Comparison of ENCODE assay signal across 1 cellular context in the genomic region with DNA sequence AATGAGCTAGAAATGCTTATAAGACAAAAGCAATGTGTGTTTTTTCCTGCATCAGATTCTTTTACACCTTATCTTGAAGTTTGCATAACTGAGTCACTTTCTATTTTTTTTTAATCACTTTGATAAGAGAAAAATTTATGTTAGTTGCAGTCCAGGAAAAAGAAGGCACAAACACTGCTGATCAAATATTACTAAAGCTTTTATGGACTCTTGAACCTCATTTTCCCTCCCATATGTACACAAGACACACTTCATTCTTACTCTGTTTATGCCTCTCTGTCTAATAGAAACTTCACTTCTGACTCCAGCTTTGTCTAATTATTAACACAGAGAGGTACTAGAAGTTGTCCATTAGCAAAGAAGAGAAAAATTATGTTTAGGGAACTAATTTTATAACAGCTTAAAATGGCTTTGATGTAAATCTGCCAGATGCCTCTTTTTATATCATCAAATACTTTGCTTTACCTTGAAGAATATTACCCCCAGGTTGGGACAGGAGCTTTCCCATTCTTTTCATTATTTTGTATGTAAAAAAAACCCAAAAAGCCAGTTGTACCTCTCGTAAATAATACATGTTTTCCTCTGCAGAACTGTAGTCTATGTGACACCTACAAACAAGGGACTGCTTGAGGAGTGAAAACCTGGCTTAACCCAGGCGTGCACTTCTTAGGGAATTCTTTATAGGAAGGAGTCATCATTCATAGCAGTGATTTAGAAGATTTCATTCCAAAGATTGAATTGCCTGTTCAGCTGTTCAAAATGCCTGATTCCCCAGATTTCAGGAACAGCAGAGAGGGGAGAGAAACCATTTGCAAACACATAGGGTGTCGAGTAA.
TF ChIP-seq lines count a peak whose summit lies in the region.

No MANE protein-coding gene starts in this region.

TF ChIP-seq in HepG2, 621 proteins besides CTCF, POLR2A, EP300 and RAD21 (continued from another document and continues in another):
- TF ChIP-seq, protein P1, sequence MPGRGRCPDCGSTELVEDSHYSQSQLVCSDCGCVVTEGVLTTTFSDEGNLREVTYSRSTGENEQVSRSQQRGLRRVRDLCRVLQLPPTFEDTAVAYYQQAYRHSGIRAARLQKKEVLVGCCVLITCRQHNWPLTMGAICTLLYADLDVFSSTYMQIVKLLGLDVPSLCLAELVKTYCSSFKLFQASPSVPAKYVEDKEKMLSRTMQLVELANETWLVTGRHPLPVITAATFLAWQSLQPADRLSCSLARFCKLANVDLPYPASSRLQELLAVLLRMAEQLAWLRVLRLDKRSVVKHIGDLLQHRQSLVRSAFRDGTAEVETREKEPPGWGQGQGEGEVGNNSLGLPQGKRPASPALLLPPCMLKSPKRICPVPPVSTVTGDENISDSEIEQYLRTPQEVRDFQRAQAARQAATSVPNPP (CRISPR knock-in tag; IDR thresholded peaks at IDR 0.05) = no peak
- TF ChIP-seq MBNL3 (CRISPR knock-in tag; conservative IDR thresholded peaks at IDR 0.05) = no peak
- TF ChIP-seq, protein P2, sequence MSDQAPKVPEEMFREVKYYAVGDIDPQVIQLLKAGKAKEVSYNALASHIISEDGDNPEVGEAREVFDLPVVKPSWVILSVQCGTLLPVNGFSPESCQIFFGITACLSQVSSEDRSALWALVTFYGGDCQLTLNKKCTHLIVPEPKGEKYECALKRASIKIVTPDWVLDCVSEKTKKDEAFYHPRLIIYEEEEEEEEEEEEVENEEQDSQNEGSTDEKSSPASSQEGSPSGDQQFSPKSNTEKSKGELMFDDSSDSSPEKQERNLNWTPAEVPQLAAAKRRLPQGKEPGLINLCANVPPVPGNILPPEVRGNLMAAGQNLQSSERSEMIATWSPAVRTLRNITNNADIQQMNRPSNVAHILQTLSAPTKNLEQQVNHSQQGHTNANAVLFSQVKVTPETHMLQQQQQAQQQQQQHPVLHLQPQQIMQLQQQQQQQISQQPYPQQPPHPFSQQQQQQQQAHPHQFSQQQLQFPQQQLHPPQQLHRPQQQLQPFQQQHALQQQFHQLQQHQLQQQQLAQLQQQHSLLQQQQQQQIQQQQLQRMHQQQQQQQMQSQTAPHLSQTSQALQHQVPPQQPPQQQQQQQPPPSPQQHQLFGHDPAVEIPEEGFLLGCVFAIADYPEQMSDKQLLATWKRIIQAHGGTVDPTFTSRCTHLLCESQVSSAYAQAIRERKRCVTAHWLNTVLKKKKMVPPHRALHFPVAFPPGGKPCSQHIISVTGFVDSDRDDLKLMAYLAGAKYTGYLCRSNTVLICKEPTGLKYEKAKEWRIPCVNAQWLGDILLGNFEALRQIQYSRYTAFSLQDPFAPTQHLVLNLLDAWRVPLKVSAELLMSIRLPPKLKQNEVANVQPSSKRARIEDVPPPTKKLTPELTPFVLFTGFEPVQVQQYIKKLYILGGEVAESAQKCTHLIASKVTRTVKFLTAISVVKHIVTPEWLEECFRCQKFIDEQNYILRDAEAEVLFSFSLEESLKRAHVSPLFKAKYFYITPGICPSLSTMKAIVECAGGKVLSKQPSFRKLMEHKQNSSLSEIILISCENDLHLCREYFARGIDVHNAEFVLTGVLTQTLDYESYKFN (CRISPR knock-in tag; conservative IDR thresholded peaks at IDR 0.05) = peak; percentile 93
- TF ChIP-seq, protein P3, sequence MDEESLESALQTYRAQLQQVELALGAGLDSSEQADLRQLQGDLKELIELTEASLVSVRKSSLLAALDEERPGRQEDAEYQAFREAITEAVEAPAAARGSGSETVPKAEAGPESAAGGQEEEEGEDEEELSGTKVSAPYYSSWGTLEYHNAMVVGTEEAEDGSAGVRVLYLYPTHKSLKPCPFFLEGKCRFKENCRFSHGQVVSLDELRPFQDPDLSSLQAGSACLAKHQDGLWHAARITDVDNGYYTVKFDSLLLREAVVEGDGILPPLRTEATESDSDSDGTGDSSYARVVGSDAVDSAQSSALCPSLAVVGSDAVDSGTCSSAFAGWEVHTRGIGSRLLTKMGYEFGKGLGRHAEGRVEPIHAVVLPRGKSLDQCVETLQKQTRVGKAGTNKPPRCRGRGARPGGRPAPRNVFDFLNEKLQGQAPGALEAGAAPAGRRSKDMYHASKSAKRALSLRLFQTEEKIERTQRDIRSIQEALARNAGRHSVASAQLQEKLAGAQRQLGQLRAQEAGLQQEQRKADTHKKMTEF (CRISPR knock-in tag; IDR thresholded peaks at IDR 0.05) = peak; percentile 33; the same call in 1 of the 2 replicates
- TF ChIP-seq, protein P4, sequence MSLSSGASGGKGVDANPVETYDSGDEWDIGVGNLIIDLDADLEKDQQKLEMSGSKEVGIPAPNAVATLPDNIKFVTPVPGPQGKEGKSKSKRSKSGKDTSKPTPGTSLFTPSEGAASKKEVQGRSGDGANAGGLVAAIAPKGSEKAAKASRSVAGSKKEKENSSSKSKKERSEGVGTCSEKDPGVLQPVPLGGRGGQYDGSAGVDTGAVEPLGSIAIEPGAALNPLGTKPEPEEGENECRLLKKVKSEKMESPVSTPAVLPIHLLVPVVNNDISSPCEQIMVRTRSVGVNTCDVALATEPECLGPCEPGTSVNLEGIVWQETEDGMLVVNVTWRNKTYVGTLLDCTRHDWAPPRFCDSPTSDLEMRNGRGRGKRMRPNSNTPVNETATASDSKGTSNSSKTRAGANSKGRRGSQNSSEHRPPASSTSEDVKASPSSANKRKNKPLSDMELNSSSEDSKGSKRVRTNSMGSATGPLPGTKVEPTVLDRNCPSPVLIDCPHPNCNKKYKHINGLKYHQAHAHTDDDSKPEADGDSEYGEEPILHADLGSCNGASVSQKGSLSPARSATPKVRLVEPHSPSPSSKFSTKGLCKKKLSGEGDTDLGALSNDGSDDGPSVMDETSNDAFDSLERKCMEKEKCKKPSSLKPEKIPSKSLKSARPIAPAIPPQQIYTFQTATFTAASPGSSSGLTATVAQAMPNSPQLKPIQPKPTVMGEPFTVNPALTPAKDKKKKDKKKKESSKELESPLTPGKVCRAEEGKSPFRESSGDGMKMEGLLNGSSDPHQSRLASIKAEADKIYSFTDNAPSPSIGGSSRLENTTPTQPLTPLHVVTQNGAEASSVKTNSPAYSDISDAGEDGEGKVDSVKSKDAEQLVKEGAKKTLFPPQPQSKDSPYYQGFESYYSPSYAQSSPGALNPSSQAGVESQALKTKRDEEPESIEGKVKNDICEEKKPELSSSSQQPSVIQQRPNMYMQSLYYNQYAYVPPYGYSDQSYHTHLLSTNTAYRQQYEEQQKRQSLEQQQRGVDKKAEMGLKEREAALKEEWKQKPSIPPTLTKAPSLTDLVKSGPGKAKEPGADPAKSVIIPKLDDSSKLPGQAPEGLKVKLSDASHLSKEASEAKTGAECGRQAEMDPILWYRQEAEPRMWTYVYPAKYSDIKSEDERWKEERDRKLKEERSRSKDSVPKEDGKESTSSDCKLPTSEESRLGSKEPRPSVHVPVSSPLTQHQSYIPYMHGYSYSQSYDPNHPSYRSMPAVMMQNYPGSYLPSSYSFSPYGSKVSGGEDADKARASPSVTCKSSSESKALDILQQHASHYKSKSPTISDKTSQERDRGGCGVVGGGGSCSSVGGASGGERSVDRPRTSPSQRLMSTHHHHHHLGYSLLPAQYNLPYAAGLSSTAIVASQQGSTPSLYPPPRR (CRISPR knock-in tag; IDR thresholded peaks at IDR 0.05; ENCODE audit: borderline replicate concordance) = peak; percentile 80; the same call in 1 of the 2 replicates
- TF ChIP-seq GFI1 (CRISPR knock-in tag; IDR thresholded peaks at IDR 0.05; ENCODE audit: borderline replicate concordance) = peak; percentile 74; the same call in 1 of the 2 replicates
- TF ChIP-seq FOXJ3 (CRISPR knock-in tag; IDR thresholded peaks at IDR 0.05; ENCODE audit: borderline replicate concordance) = peak; percentile 94
- TF ChIP-seq RARA (CRISPR knock-in tag; IDR thresholded peaks at IDR 0.05) = peak; percentile 88
- peak; percentile 41 for TF ChIP-seq SKI (IDR thresholded peaks at IDR 0.05; ENCODE audit: partially characterized antibody)
- TF ChIP-seq NR3C1 (CRISPR knock-in tag; IDR thresholded peaks at IDR 0.05) = no peak
- no peak for TF ChIP-seq ZNF354B (CRISPR knock-in tag; IDR thresholded peaks at IDR 0.05)
- no peak for TF ChIP-seq ZNF652 (CRISPR knock-in tag; IDR thresholded peaks at IDR 0.05; ENCODE audit: borderline replicate concordance, low read depth)
- TF ChIP-seq ATAD3A (CRISPR knock-in tag; IDR thresholded peaks at IDR 0.05) = no peak
- TF ChIP-seq ZNF891 (CRISPR knock-in tag; IDR thresholded peaks at IDR 0.05) = no peak
- TF ChIP-seq, protein P5, sequence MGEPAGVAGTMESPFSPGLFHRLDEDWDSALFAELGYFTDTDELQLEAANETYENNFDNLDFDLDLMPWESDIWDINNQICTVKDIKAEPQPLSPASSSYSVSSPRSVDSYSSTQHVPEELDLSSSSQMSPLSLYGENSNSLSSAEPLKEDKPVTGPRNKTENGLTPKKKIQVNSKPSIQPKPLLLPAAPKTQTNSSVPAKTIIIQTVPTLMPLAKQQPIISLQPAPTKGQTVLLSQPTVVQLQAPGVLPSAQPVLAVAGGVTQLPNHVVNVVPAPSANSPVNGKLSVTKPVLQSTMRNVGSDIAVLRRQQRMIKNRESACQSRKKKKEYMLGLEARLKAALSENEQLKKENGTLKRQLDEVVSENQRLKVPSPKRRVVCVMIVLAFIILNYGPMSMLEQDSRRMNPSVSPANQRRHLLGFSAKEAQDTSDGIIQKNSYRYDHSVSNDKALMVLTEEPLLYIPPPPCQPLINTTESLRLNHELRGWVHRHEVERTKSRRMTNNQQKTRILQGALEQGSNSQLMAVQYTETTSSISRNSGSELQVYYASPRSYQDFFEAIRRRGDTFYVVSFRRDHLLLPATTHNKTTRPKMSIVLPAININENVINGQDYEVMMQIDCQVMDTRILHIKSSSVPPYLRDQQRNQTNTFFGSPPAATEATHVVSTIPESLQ (CRISPR knock-in tag; conservative IDR thresholded peaks at IDR 0.05) = 0 out of 2 replicates have a peak, but pooled peaks have one; percentile 5
- TF ChIP-seq REPIN1 (CRISPR knock-in tag; IDR thresholded peaks at IDR 0.05; ENCODE audit: borderline replicate concordance, low read depth) = 0 out of 2 replicates have a peak, but pooled peaks have one; percentile 2
- TF ChIP-seq ZSCAN31 (CRISPR knock-in tag; IDR thresholded peaks at IDR 0.05; ENCODE audit: low read depth) = no peak
- peak; percentile 64; the same call in 1 of the 2 replicates for TF ChIP-seq HMG20B (CRISPR knock-in tag; conservative IDR thresholded peaks at IDR 0.05)
- TF ChIP-seq ZNF101 (CRISPR knock-in tag; IDR thresholded peaks at IDR 0.05; ENCODE audit: borderline replicate concordance, low read depth) = no peak
- TF ChIP-seq, protein P6, sequence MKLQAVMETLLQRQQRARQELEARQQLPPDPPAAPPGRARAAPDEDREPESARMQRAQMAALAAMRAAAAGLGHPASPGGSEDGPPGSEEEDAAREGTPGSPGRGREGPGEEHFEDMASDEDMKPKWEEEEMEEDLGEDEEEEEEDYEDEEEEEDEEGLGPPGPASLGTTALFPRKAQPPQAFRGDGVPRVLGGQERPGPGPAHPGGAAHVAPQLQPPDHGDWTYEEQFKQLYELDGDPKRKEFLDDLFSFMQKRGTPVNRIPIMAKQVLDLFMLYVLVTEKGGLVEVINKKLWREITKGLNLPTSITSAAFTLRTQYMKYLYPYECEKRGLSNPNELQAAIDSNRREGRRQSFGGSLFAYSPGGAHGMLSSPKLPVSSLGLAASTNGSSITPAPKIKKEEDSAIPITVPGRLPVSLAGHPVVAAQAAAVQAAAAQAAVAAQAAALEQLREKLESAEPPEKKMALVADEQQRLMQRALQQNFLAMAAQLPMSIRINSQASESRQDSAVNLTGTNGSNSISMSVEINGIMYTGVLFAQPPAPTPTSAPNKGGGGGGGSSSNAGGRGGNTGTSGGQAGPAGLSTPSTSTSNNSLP (IDR thresholded peaks at IDR 0.05; ENCODE audit: low read depth, low read length) = peak; percentile 97
- TF ChIP-seq GATAD2A (CRISPR knock-in tag; IDR thresholded peaks at IDR 0.05) = peak; percentile 92
- TF ChIP-seq TARDBP (CRISPR knock-in tag; IDR thresholded peaks at IDR 0.05) = peak; percentile 29; the same call in 1 of the 2 replicates
- TF ChIP-seq ZNF776 (CRISPR knock-in tag; IDR thresholded peaks at IDR 0.05) = no peak
- TF ChIP-seq ZNF674 (CRISPR knock-in tag; IDR thresholded peaks at IDR 0.05; ENCODE audit: low read depth) = no peak
- no peak for TF ChIP-seq SIN3A (IDR thresholded peaks at IDR 0.05; ENCODE audit: borderline replicate concordance, low read depth, low read length)
- TF ChIP-seq ZNF703 (CRISPR knock-in tag; IDR thresholded peaks at IDR 0.05; ENCODE audit: borderline replicate concordance) = no peak
- TF ChIP-seq, protein P7, sequence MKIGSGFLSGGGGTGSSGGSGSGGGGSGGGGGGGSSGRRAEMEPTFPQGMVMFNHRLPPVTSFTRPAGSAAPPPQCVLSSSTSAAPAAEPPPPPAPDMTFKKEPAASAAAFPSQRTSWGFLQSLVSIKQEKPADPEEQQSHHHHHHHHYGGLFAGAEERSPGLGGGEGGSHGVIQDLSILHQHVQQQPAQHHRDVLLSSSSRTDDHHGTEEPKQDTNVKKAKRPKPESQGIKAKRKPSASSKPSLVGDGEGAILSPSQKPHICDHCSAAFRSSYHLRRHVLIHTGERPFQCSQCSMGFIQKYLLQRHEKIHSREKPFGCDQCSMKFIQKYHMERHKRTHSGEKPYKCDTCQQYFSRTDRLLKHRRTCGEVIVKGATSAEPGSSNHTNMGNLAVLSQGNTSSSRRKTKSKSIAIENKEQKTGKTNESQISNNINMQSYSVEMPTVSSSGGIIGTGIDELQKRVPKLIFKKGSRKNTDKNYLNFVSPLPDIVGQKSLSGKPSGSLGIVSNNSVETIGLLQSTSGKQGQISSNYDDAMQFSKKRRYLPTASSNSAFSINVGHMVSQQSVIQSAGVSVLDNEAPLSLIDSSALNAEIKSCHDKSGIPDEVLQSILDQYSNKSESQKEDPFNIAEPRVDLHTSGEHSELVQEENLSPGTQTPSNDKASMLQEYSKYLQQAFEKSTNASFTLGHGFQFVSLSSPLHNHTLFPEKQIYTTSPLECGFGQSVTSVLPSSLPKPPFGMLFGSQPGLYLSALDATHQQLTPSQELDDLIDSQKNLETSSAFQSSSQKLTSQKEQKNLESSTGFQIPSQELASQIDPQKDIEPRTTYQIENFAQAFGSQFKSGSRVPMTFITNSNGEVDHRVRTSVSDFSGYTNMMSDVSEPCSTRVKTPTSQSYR (CRISPR knock-in tag; IDR thresholded peaks at IDR 0.05; ENCODE audit: borderline replicate concordance) = peak; percentile 52; the same call in 1 of the 2 replicates
- TF ChIP-seq AGO1 (IDR thresholded peaks at IDR 0.05; ENCODE audit: low read depth, low read length, poor library complexity, severe bottlenecking) = no peak
- no peak for TF ChIP-seq TEAD2 (CRISPR knock-in tag; IDR thresholded peaks at IDR 0.05)
- peak; percentile 100 for TF ChIP-seq SP5 (CRISPR knock-in tag; IDR thresholded peaks at IDR 0.05; ENCODE audit: borderline replicate concordance, low read depth)
- peak; percentile 89; the same call in 1 of the 2 replicates for TF ChIP-seq HMG20A (CRISPR knock-in tag; IDR thresholded peaks at IDR 0.05; ENCODE audit: borderline replicate concordance)
- peak; percentile 56 for TF ChIP-seq TBL1XR1 (IDR thresholded peaks at IDR 0.05; ENCODE audit: borderline replicate concordance, low read length, partially characterized antibody)
- TF ChIP-seq MXD4 (CRISPR knock-in tag; IDR thresholded peaks at IDR 0.05) = no peak
